In genomic region chr1:58782308-58783089, GRCh38 we compare ENCODE assay signal across 8 cellular contexts. TPM values are rescaled to one million over a fixed set of nuclear protein-coding genes. Genes with fewer than 3 reads are reported as not detected.
DNase-seq lines count a peak whose midpoint lies in the region; ATAC-seq and TF ChIP-seq lines count a peak whose summit lies in the region.

No MANE protein-coding gene starts in this region.

- no peaks in the 10 kb centered on the region for H3K9me3 Mint-ChIP-seq in endothelial cell (ENCODE audit: unreplicated experiment)

- peaks cover 32% of the 10 kb centered on the region for H3K4me1 Mint-ChIP-seq in endothelial cell (ENCODE audit: unreplicated experiment)

- peak overlapping the region; percentile 100 for H3K4me3 Mint-ChIP-seq in endothelial cell (ENCODE audit: unreplicated experiment)

- H3K36me3 ChIP-seq in BJ (ENCODE audit: control insufficient read depth, insufficient read depth, low read length), result peaks cover 5% of the 10 kb centered on the region

- H3K27me3 ChIP-seq in BJ (ENCODE audit: control insufficient read depth, insufficient read depth, low read length), result no peaks in the 10 kb centered on the region
- H3K27me3 ChIP-seq in mononuclear cell (ENCODE audit: insufficient read depth, low read length), result peaks cover 27% of the 10 kb centered on the region

- no peak for DNase-seq in BJ (ENCODE audit: low read depth)
- DNase-seq in NCI-H510A (lab: John Stamatoyannopoulos, UW), result peak; percentile 38
- peak; percentile 56 for DNase-seq in activated CD8-positive, alpha-beta memory T cell treated with anti-CD3 and anti-CD28 coated beads, Interleukin-2, amount 50 U/mL, for 4 hours
- DNase-seq in endothelial cell (ENCODE audit: low spot score), result peak; percentile 41
- DNase-seq in stimulated activated CD8-positive, alpha-beta memory T cell treated with anti-CD3 and anti-CD28 coated beads, Interleukin-4, amount 100 ng/mL, for 1 hour (ENCODE audit: low read depth in 2 of 2, low spot score in 1 of 2), result peak; percentile 13 to 34

- CTCF ChIA-PET in BJ (lab: Yijun Ruan, JAX), result interaction anchor here (0.6 to 2.5 kb wide), 6 partner anchors 14 to 923 kb away, joined by 3 to 9 read pairs (median 4); no protein-coding TSS in a partner anchor

- no peak for TF ChIP-seq CTCF in BJ (IDR thresholded peaks at IDR 0.05; ENCODE audit: insufficient read depth, low read depth, low read length)
- TF ChIP-seq CTCF in endothelial cell (IDR thresholded peaks at IDR 0.05; ENCODE audit: unreplicated experiment), result no peak

- peaks cover 24% of the 10 kb centered on the region for H3K36me3 Mint-ChIP-seq in endothelial cell (ENCODE audit: low read depth, unreplicated experiment)

- POLR2A ChIA-PET in BJ (lab: Charles Lee), result no interaction called here

- ATAC-seq in GM21423 (IDR thresholded peaks at IDR 0.05; ENCODE audit: unreplicated experiment) (peak; percentile 14), HG03025 (IDR thresholded peaks at IDR 0.05; ENCODE audit: low FRiP score, unreplicated experiment) (no peak)

- peak overlapping the region; percentile 97 for H3K27ac Mint-ChIP-seq in endothelial cell (ENCODE audit: unreplicated experiment)

- H3K4me3 ChIP-seq in BJ (ENCODE audit: low read depth, low read length) (peak overlapping the region; percentile 82), mononuclear cell (ENCODE audit: low read length) (peak overlapping the region; percentile 82)

- H3K27me3 Mint-ChIP-seq in endothelial cell (ENCODE audit: unreplicated experiment), result peaks cover 15% of the 10 kb centered on the region

- peaks cover 36% of the 10 kb centered on the region for H3K4me1 ChIP-seq in mononuclear cell (ENCODE audit: insufficient read depth, low read length)

- H3K9me3 ChIP-seq in mononuclear cell (ENCODE audit: low read depth, low read length), result no peaks in the 10 kb centered on the region

RNA-seq across cellular contexts. Expression of gene JUN, which starts 1.3 kb away (rescaled TPM):
- polyA plus RNA-seq in BJ (2011; rRNA removed), result 19.6 and 23.4 TPM in 2 replicates
- 20.7 and 28.3 TPM in 2 replicates for polyA minus RNA-seq in BJ (2011; rRNA and poly(A)+ RNA removed)
- total RNA-seq in endothelial cell (ENCODE audit: unreplicated experiment) (56.3 TPM), mononuclear cell (1,080 TPM)

Comparison
In these comparisons a context has a peak if more than half of its experiments do, and no peak if none do; other contexts are left out.
1. RNA of gene JUN, which starts 1.3 kb away (total RNA-seq): 1,080 TPM in mononuclear cell (single experiment); 56.3 TPM in endothelial cell (single experiment); every median in the first group is over 10 times any median in the second.